In genomic region chr15:57048930-57049550, GRCh38 we compare ENCODE assay signal across 30 cellular contexts.
DNase-seq lines count a peak whose midpoint lies in the region; ATAC-seq lines count a peak whose summit lies in the region.
"Had no signal": no experiment of that assay in that cellular context is flagged by ENCODE, and none has a peak within 500 bp of the region (broad histone marks: within the 10 kb centered on the region; RNA-seq: fewer than 3 reads in every experiment).

No MANE protein-coding gene starts in this region.

- peaks cover 0 to 34% (median 18%) of the 10 kb centered on the region in 5 donors for H3K36me3 Mint-ChIP-seq in naive thymus-derived CD4-positive, alpha-beta T cell

- no peaks in the 10 kb centered on the region for H3K79me1 ChIP-seq in trophoblast cell (ENCODE audit: low read length)

- no peak overlapping the region for H4K91ac ChIP-seq in trophoblast cell (ENCODE audit: low read depth, low read length)

- no peak overlapping the region for H3K23ac ChIP-seq in trophoblast cell (ENCODE audit: low read length)

- H2AK5ac ChIP-seq in trophoblast cell (ENCODE audit: low read length), result no peak overlapping the region

- H3K27me3 Mint-ChIP-seq in naive thymus-derived CD4-positive, alpha-beta T cell, result no peaks in the 10 kb centered on the region
- H3K27me3 Mint-ChIP-seq: IgD-negative memory B cell had no signal

- POLR2A ChIA-PET in naive thymus-derived CD4-positive, alpha-beta T cell (lab: Charles Lee), result no interaction called here

- DNase-seq in Caki2 (ENCODE audit: low read depth) (peak; percentile 70), glomerular visceral epithelial cell (ENCODE audit: extremely low spot score) (peak; percentile 23), trophoblast cell (peak; percentile 32 to 74), OCI-M1 (lab: John Stamatoyannopoulos, UW) (no peak), SIG-M5 (lab: John Stamatoyannopoulos, UW) (no peak), GM03348 (ENCODE audit: low spot score) (no peak)
- DNase-seq in naive thymus-derived CD4-positive, alpha-beta T cell, result no peak
- DNase-seq: activated CD4-positive, alpha-beta T cell treated with anti-CD3 and anti-CD28 coated beads, Interleukin-2, amount 50 U/mL, for 48 hours; activated T-cell treated with anti-CD3 and anti-CD28 coated beads, Interleukin-2, amount 50 U/mL, for 72 hours; colonic mucosa; EL; foreskin fibroblast; heart right ventricle; mucosa of descending colon; NCI-H1436 treated with DMSO at 0.1 percent for 48 hours; NCI-H2081 treated with DMSO at 0.1 percent for 48 hours; NCI-H2227 treated with DMSO at 0.1 percent for 48 hours; NCI-H526 treated with DMSO at 0.1 percent for 48 hours; nephron progenitor cell; ovary; PC-9; right cardiac atrium had no signal

- H3K4me3 Mint-ChIP-seq in naive thymus-derived CD4-positive, alpha-beta T cell, result no peak overlapping the region
- H3K4me3 Mint-ChIP-seq: activated T-cell treated with anti-CD3 and anti-CD28 coated beads, Interleukin-2, amount 50 U/mL, for 72 hours; IgD-negative memory B cell; nephron progenitor cell; T-helper 1 cell treated with Interleukin-12 subunit alpha and Interleukin-12 subunit beta and Interleukin-4 antibody, amounts not matched to agents 30 μg/mL and 1 μg/mL, for 36 hours had no signal

- peak overlapping the region; percentile 40 for H3K4ac ChIP-seq in trophoblast cell (ENCODE audit: low read depth, low read length)

- no peak overlapping the region for H2AFZ ChIP-seq in trophoblast cell (ENCODE audit: insufficient read depth, low read length, poor library complexity)
- H2AFZ ChIP-seq: PC-9 had no signal

- in situ Hi-C loops in Caki2 (cut with HindIII; ENCODE audit: low pct_unique_long_range_greater_than_20kb, low sequenced_read_pairs), result no loop called here

- no peak overlapping the region for H4K12ac ChIP-seq in trophoblast cell (ENCODE audit: low read depth, low read length)

- no peak overlapping the region for H3K14ac ChIP-seq in trophoblast cell (ENCODE audit: low read length)

- no peak overlapping the region for H3K9ac ChIP-seq in trophoblast cell (ENCODE audit: low read length)

- no peak for ATAC-seq in naive thymus-derived CD4-positive, alpha-beta T cell
- ATAC-seq: activated CD4-positive, CD25-positive, alpha-beta regulatory T cell treated with anti-CD3 and anti-CD28 coated beads, Interleukin-2, amount 50 U/mL, for 24 hours; activated T-cell treated with anti-CD3 and anti-CD28 coated beads, Interleukin-2, amount 50 U/mL, for 72 hours; esophagus mucosa; heart right ventricle; mucosa of descending colon; right cardiac atrium; SK-N-SH treated with all-trans-retinoic acid at 6 μM for 48 hours had no signal

- peaks cover 0 to 2% of the 10 kb centered on the region in 2 experiments for H3K4me1 ChIP-seq in trophoblast cell (ENCODE audit: control insufficient read depth in 1 of 2, insufficient read depth in 2 of 2, low read length in 2 of 2)
- no peaks in the 10 kb centered on the region for H3K4me1 ChIP-seq in naive thymus-derived CD4-positive, alpha-beta T cell (ENCODE audit: control insufficient read depth in 2 of 2, insufficient read depth in 2 of 2, low read length in 2 of 2)

- no peak overlapping the region for H4K8ac ChIP-seq in trophoblast cell (ENCODE audit: low read depth, low read length)

- no peak overlapping the region for H3K27ac Mint-ChIP-seq in naive thymus-derived CD4-positive, alpha-beta T cell
- H3K27ac Mint-ChIP-seq: activated T-cell treated with anti-CD3 and anti-CD28 coated beads, Interleukin-2, amount 50 U/mL, for 72 hours; T-helper 1 cell treated with Interleukin-12 subunit alpha and Interleukin-12 subunit beta and Interleukin-4 antibody, amounts not matched to agents 30 μg/mL and 1 μg/mL, for 36 hours had no signal

- H2BK120ac ChIP-seq in trophoblast cell (ENCODE audit: insufficient read depth, low read length, poor library complexity), result no peak overlapping the region

- CTCF ChIA-PET in naive thymus-derived CD4-positive, alpha-beta T cell (lab: Charles Lee), result no interaction called here

- H3K18ac ChIP-seq in trophoblast cell (ENCODE audit: low read length), result no peak overlapping the region

- H3K4me2 ChIP-seq in trophoblast cell (ENCODE audit: low read length), result no peak overlapping the region
- H3K4me2 ChIP-seq: PC-9 had no signal

- no peak overlapping the region for H2BK5ac ChIP-seq in trophoblast cell (ENCODE audit: low read depth, low read length, poor library complexity)

- no peaks in the 10 kb centered on the region for H3K27me3 ChIP-seq in trophoblast cell (ENCODE audit: insufficient read depth, low read length)
- H3K27me3 ChIP-seq in naive thymus-derived CD4-positive, alpha-beta T cell (ENCODE audit: control insufficient read depth in 2 of 2, insufficient read depth in 2 of 2, low read length in 2 of 2), result no peaks in the 10 kb centered on the region
- H3K27me3 ChIP-seq: colonic mucosa, heart right ventricle, ovary, upper lobe of left lung had no signal

- H3K9me3 ChIP-seq in trophoblast cell (ENCODE audit: insufficient read depth, low read depth, low read length), result no peaks in the 10 kb centered on the region
- no peaks in the 10 kb centered on the region for H3K9me3 ChIP-seq in naive thymus-derived CD4-positive, alpha-beta T cell (ENCODE audit: control insufficient read depth in 2 of 3, low read length in 3 of 3)
- H3K9me3 ChIP-seq: colonic mucosa, heart right ventricle, mucosa of descending colon, ovary, upper lobe of left lung had no signal

- WGBS in trophoblast cell (ENCODE audit: extremely low coverage, insufficient coverage, insufficient read length), result no CpG with 5 or more reads among the region's 6 CpGs

- intact Hi-C loops in naive thymus-derived CD4-positive, alpha-beta T cell (cut with micrococcal nuclease), result no loop called here

- H3K9me3 Mint-ChIP-seq in naive thymus-derived CD4-positive, alpha-beta T cell, result no peaks in the 10 kb centered on the region
- H3K9me3 Mint-ChIP-seq: activated T-cell treated with anti-CD3 and anti-CD28 coated beads, Interleukin-2, amount 50 U/mL, for 72 hours; IgD-negative memory B cell; T-helper 1 cell treated with Interleukin-12 subunit alpha and Interleukin-12 subunit beta and Interleukin-4 antibody, amounts not matched to agents 30 μg/mL and 1 μg/mL, for 36 hours had no signal

- no peaks in the 10 kb centered on the region for H3K79me2 ChIP-seq in trophoblast cell (ENCODE audit: control insufficient read depth, insufficient read depth, low read length, poor library complexity)

- H3K36me3 ChIP-seq in trophoblast cell (ENCODE audit: control insufficient read depth in 1 of 2, insufficient read depth in 2 of 2, low read length in 2 of 2), result no peaks in the 10 kb centered on the region
- no peaks in the 10 kb centered on the region for H3K36me3 ChIP-seq in naive thymus-derived CD4-positive, alpha-beta T cell (ENCODE audit: control insufficient read depth in 2 of 3, insufficient read depth in 3 of 3, low read length in 3 of 3)
- H3K36me3 ChIP-seq: colonic mucosa, heart right ventricle, ovary, upper lobe of left lung had no signal

- no peak overlapping the region for H3K4me3 ChIP-seq in trophoblast cell (ENCODE audit: low read depth, low read length)
- no peak overlapping the region for H3K4me3 ChIP-seq in naive thymus-derived CD4-positive, alpha-beta T cell (ENCODE audit: low read length)
- H3K4me3 ChIP-seq: colonic mucosa, heart right ventricle, lung, mucosa of descending colon, ovary, PC-9, upper lobe of left lung had no signal

- no peak overlapping the region for H2BK12ac ChIP-seq in trophoblast cell (ENCODE audit: low read length)

- H3K27ac ChIP-seq in angular gyrus (ENCODE audit: low read depth, low read length), result peak overlapping the region; percentile 13
- no peak overlapping the region for H3K27ac ChIP-seq in trophoblast cell (ENCODE audit: low read depth, low read length)
- no peak overlapping the region for H3K27ac ChIP-seq in naive thymus-derived CD4-positive, alpha-beta T cell (ENCODE audit: low read depth, low read length)
- H3K27ac ChIP-seq: colonic mucosa, heart right ventricle, ovary, PC-9, upper lobe of left lung had no signal

- H3K4me1 Mint-ChIP-seq in naive thymus-derived CD4-positive, alpha-beta T cell, result peaks cover 4 to 81% (median 72%) of the 10 kb centered on the region in 7 donors

Comparison
In these comparisons a context has a peak if more than half of its experiments do, and no peak if none do; other contexts are left out.
1. DNase-seq: peak in Caki2 (single experiment), glomerular visceral epithelial cell (single experiment) and trophoblast cell (2 of 2); none in OCI-M1 (single experiment), naive thymus-derived CD4-positive, alpha-beta T cell (0 of 9), SIG-M5 (single experiment) and GM03348 (single experiment).